8 cellular contexts compared by ENCODE assay signal in genomic region chr18:42114310-42114943, GRCh38.
A peak's percentile ranks its signal among the peaks of the same experiment; 100 is the strongest.
DNase-seq lines count a peak whose midpoint lies in the region; ATAC-seq and TF ChIP-seq lines count a peak whose summit lies in the region.

No MANE protein-coding gene starts in this region.

- peak; percentile 79 for TF ChIP-seq CTCF in activated CD8-positive, alpha-beta T cell treated with anti-CD3 and anti-CD28 coated beads for 36 hours (IDR thresholded peaks at IDR 0.05)

- WGBS in mesodermal cell (ENCODE audit: insufficient coverage in 2 of 2), 2 experiments: 28 to 50% methylated on average over 2 of the region's 7 CpGs

- POLR2A ChIA-PET in activated CD8-positive, alpha-beta T cell treated with anti-CD3 and anti-CD28 coated beads for 36 hours (lab: Charles Lee): interaction anchor here (0.6 to 0.7 kb wide), 2 partner anchors 45 to 286 kb away, joined by 3 read pairs; no protein-coding TSS in a partner anchor

- H3K4me3 ChIP-seq in mesodermal cell (ENCODE audit: extremely low read depth, insufficient read depth, low read length, poor library complexity, severe bottlenecking): no peak overlapping the region

- DNase-seq in DMS 273 (lab: John Stamatoyannopoulos, UW; ENCODE audit: unreplicated experiment) (peak; percentile 94), NCI-H69 (lab: John Stamatoyannopoulos, UW) (peak; percentile 95)
- peak; percentile 74 for DNase-seq in activated CD8-positive, alpha-beta T cell treated with anti-CD3 and anti-CD28 coated beads for 36 hours
- peak; percentile 62 to 66 (median 62) for DNase-seq in effector memory CD8-positive, alpha-beta T cell
- DNase-seq in stimulated activated effector memory CD8-positive, alpha-beta T cell treated with anti-CD3 and anti-CD28 coated beads, Interleukin-12 subunit alpha, Interleukin-12 subunit beta, amount 100 ng/mL, for 72 hours (ENCODE audit: low spot score in 2 of 2): peak; percentile 50 to 77

- intact Hi-C loops in activated CD8-positive, alpha-beta T cell treated with anti-CD3 and anti-CD28 coated beads for 36 hours (cut with micrococcal nuclease): loop anchor here (5.0 kb wide), 2 partner anchors 158 to 1158 kb away; no protein-coding TSS in a partner anchor

- peak overlapping the region; percentile 54 for H3K27ac ChIP-seq in mesodermal cell (ENCODE audit: low read depth, low read length, severe bottlenecking)

- no peak overlapping the region for H3K4me3 Mint-ChIP-seq in activated CD8-positive, alpha-beta T cell treated with anti-CD3 and anti-CD28 coated beads for 36 hours
- H3K4me3 Mint-ChIP-seq in effector memory CD8-positive, alpha-beta T cell: peak overlapping the region in 1 of 2 donors; percentile 20
- no peak overlapping the region for H3K4me3 Mint-ChIP-seq in stimulated activated effector memory CD8-positive, alpha-beta T cell treated with anti-CD3 and anti-CD28 coated beads, Interleukin-12 subunit alpha, Interleukin-12 subunit beta, amount 100 ng/mL, for 72 hours

- CTCF ChIA-PET in activated CD8-positive, alpha-beta T cell treated with anti-CD3 and anti-CD28 coated beads for 36 hours (lab: Charles Lee): interaction anchor here (0.6 to 3.4 kb wide), 67 partner anchors 8 to 1483 kb away, joined by 3 to 31 read pairs (median 4); no protein-coding TSS in a partner anchor

- no peaks in the 10 kb centered on the region for H3K4me1 ChIP-seq in mesodermal cell (ENCODE audit: control insufficient read depth, insufficient read depth, low read length, poor library complexity, severe bottlenecking)

- H3K36me3 Mint-ChIP-seq in activated CD8-positive, alpha-beta T cell treated with anti-CD3 and anti-CD28 coated beads for 36 hours (ENCODE audit: low read depth): no peaks in the 10 kb centered on the region
- peaks cover 3% of the 10 kb centered on the region for H3K36me3 Mint-ChIP-seq in effector memory CD8-positive, alpha-beta T cell (ENCODE audit: insufficient read depth)
- no peaks in the 10 kb centered on the region for H3K36me3 Mint-ChIP-seq in stimulated activated effector memory CD8-positive, alpha-beta T cell treated with anti-CD3 and anti-CD28 coated beads, Interleukin-12 subunit alpha, Interleukin-12 subunit beta, amount 100 ng/mL, for 72 hours

- peaks cover 5% of the 10 kb centered on the region for H3K27me3 Mint-ChIP-seq in activated CD8-positive, alpha-beta T cell treated with anti-CD3 and anti-CD28 coated beads for 36 hours
- peaks cover 7 to 11% of the 10 kb centered on the region in 2 donors for H3K27me3 Mint-ChIP-seq in effector memory CD8-positive, alpha-beta T cell

- no peaks in the 10 kb centered on the region for H3K9me3 Mint-ChIP-seq in activated CD8-positive, alpha-beta T cell treated with anti-CD3 and anti-CD28 coated beads for 36 hours
- no peaks in the 10 kb centered on the region for H3K9me3 Mint-ChIP-seq in effector memory CD8-positive, alpha-beta T cell
- H3K9me3 Mint-ChIP-seq in stimulated activated effector memory CD8-positive, alpha-beta T cell treated with anti-CD3 and anti-CD28 coated beads, Interleukin-12 subunit alpha, Interleukin-12 subunit beta, amount 100 ng/mL, for 72 hours: no peaks in the 10 kb centered on the region

- ATAC-seq in GM21360 (IDR thresholded peaks at IDR 0.05; ENCODE audit: unreplicated experiment) (peak; percentile 88), HG03571 (IDR thresholded peaks at IDR 0.05; ENCODE audit: unreplicated experiment) (peak; percentile 89)
- ATAC-seq in activated CD8-positive, alpha-beta T cell treated with anti-CD3 and anti-CD28 coated beads for 36 hours: peak; percentile 79
- ATAC-seq in effector memory CD8-positive, alpha-beta T cell (replicated peaks): peak; percentile 86
- peak; percentile 86 for ATAC-seq in stimulated activated effector memory CD8-positive, alpha-beta T cell treated with anti-CD3 and anti-CD28 coated beads, Interleukin-12 subunit alpha, Interleukin-12 subunit beta, amount 100 ng/mL, for 72 hours

- H3K4me1 Mint-ChIP-seq in activated CD8-positive, alpha-beta T cell treated with anti-CD3 and anti-CD28 coated beads for 36 hours (ENCODE audit: low read depth): peaks cover 8% of the 10 kb centered on the region
- H3K4me1 Mint-ChIP-seq in effector memory CD8-positive, alpha-beta T cell (ENCODE audit: low read depth in 2 of 2): peaks cover 10 to 13% of the 10 kb centered on the region in 2 donors
- H3K4me1 Mint-ChIP-seq in stimulated activated effector memory CD8-positive, alpha-beta T cell treated with anti-CD3 and anti-CD28 coated beads, Interleukin-12 subunit alpha, Interleukin-12 subunit beta, amount 100 ng/mL, for 72 hours: peaks cover 13% of the 10 kb centered on the region

- H3K36me3 ChIP-seq in mesodermal cell (ENCODE audit: control insufficient read depth, insufficient read depth, low read length): no peaks in the 10 kb centered on the region

- H3K9me3 ChIP-seq in mesodermal cell (ENCODE audit: control insufficient read depth, low read length): no peaks in the 10 kb centered on the region

- peak overlapping the region; percentile 34 for H3K27ac Mint-ChIP-seq in activated CD8-positive, alpha-beta T cell treated with anti-CD3 and anti-CD28 coated beads for 36 hours
- H3K27ac Mint-ChIP-seq in effector memory CD8-positive, alpha-beta T cell: peak overlapping the region; percentile 78 to 80
- H3K27ac Mint-ChIP-seq in stimulated activated effector memory CD8-positive, alpha-beta T cell treated with anti-CD3 and anti-CD28 coated beads, Interleukin-12 subunit alpha, Interleukin-12 subunit beta, amount 100 ng/mL, for 72 hours: peak overlapping the region; percentile 59
